Comparison of ENCODE assay signal across 18 cellular contexts in genomic region chr10:131147301-131147975, GRCh38.
DNase-seq lines count a peak whose midpoint lies in the region; ATAC-seq and TF ChIP-seq lines count a peak whose summit lies in the region.
"Had no signal": no experiment of that assay in that cellular context is flagged by ENCODE, and none has a peak within 500 bp of the region (broad histone marks: within the 10 kb centered on the region; RNA-seq: fewer than 3 reads in every experiment).

No MANE protein-coding gene starts in this region.

- H2BK15ac ChIP-seq in neuronal stem cell (ENCODE audit: low read length) = no peak overlapping the region

- H3K27me3 ChIP-seq in BLaER1 (no peaks in the 10 kb centered on the region), neuronal stem cell (ENCODE audit: control insufficient read depth in 3 of 3, insufficient read depth in 3 of 3, low read depth in 1 of 3, low read length in 3 of 3) (no peaks in the 10 kb centered on the region), thyroid gland (no peaks in the 10 kb centered on the region), H7 (ENCODE audit: control insufficient read depth, insufficient read depth, low read length) (no peaks in the 10 kb centered on the region)

- H3K36me3 ChIP-seq in BLaER1 (peaks cover 56% of the 10 kb centered on the region), neuronal stem cell (replicated peaks in 1 of 2; ENCODE audit: control insufficient read depth in 2 of 2, insufficient read depth in 2 of 2, low read length in 2 of 2) (no peaks in the 10 kb centered on the region), thyroid gland (no peaks in the 10 kb centered on the region), H7 (replicated peaks; ENCODE audit: control insufficient read depth, insufficient read depth, low read length) (no peaks in the 10 kb centered on the region)
- H3K36me3 ChIP-seq: HAP-1 had no signal

- H3K27ac ChIP-seq in BLaER1 = peak overlapping the region; percentile 6; the same call in 1 of the 2 replicates
- H3K27ac ChIP-seq in neuronal stem cell (replicated peaks; ENCODE audit: low read length) = no peak overlapping the region
- peak overlapping the region in 1 of 3 donors; percentile 10 for H3K27ac ChIP-seq in thyroid gland
- H3K27ac ChIP-seq: C4-2B had no signal

- intact Hi-C loops in thyroid gland (cut with DNase I) = no loop called here

- no peak for TF ChIP-seq CTCF in chondrocyte (IDR thresholded peaks at IDR 0.05)
- TF ChIP-seq CTCF in thyroid gland (IDR thresholded peaks at IDR 0.05) = no peak

- H3K4me1 Mint-ChIP-seq in chondrocyte (ENCODE audit: low read depth) = no peaks in the 10 kb centered on the region
- H3K4me1 Mint-ChIP-seq in naive thymus-derived CD8-positive, alpha-beta T cell = no peaks in the 10 kb centered on the region
- H3K4me1 Mint-ChIP-seq: IgD-negative memory B cell had no signal

- no peak overlapping the region for H4K91ac ChIP-seq in neuronal stem cell (ENCODE audit: low read depth, low read length, poor library complexity)

- ATAC-seq in naive thymus-derived CD8-positive, alpha-beta T cell = no peak
- ATAC-seq: CD8-positive, alpha-beta T cell; GM23338 had no signal

- H3K79me1 ChIP-seq in neuronal stem cell (ENCODE audit: low read depth, low read length) = no peaks in the 10 kb centered on the region

- no peak overlapping the region for H3K14ac ChIP-seq in neuronal stem cell (ENCODE audit: low read length)

- H2AFZ ChIP-seq in neuronal stem cell (ENCODE audit: low read length) = no peak overlapping the region
- H2AFZ ChIP-seq: GM23338 had no signal

- H3K27me3 Mint-ChIP-seq in chondrocyte (ENCODE audit: low read depth) = no peaks in the 10 kb centered on the region
- peaks cover 0 to 5% (median 2%) of the 10 kb centered on the region in 5 donors for H3K27me3 Mint-ChIP-seq in naive thymus-derived CD8-positive, alpha-beta T cell
- H3K27me3 Mint-ChIP-seq: IgD-negative memory B cell had no signal

- no peak overlapping the region for H2BK5ac ChIP-seq in neuronal stem cell (ENCODE audit: low read length)

- no peak overlapping the region for H2AK5ac ChIP-seq in neuronal stem cell (ENCODE audit: low read depth, low read length)

- H2BK120ac ChIP-seq in neuronal stem cell (ENCODE audit: low read depth, low read length) = no peak overlapping the region

- peaks cover 22% of the 10 kb centered on the region for H3K9me3 ChIP-seq in BLaER1
- peaks cover 0 to 5% of the 10 kb centered on the region in 2 donors for H3K9me3 ChIP-seq in neuronal stem cell (replicated peaks in 1 of 2; ENCODE audit: control insufficient read depth in 2 of 2, insufficient read depth in 1 of 2, low read depth in 1 of 2, low read length in 2 of 2)
- H3K9me3 ChIP-seq in thyroid gland = no peaks in the 10 kb centered on the region
- H3K9me3 ChIP-seq: HAP-1 had no signal

- peak; percentile 88 for DNase-seq in chondrocyte (ENCODE audit: low spot score)
- no peak for DNase-seq in neuronal stem cell (ENCODE audit: low spot score)
- peak; percentile 45 to 52 for DNase-seq in thyroid gland
- no peak for DNase-seq in H7
- no peak for DNase-seq in naive thymus-derived CD8-positive, alpha-beta T cell
- no peak for DNase-seq in A172 (ENCODE audit: low spot score)
- DNase-seq: 8988T; ACHN; CD8-positive, alpha-beta T cell; COR-L47; DMS153; DMS79 treated with DMSO at 0.1 percent for 48 hours; EL had no signal

- H3K18ac ChIP-seq in neuronal stem cell (ENCODE audit: low read length) = peak overlapping the region; percentile 35

- H4K20me1 ChIP-seq in BLaER1 = peaks cover 8% of the 10 kb centered on the region; the same call in 1 of the 2 replicates

- H3K9me3 Mint-ChIP-seq in chondrocyte (ENCODE audit: low read depth) = peaks cover 44% of the 10 kb centered on the region
- peaks cover 3 to 23% (median 8%) of the 10 kb centered on the region in 9 donors for H3K9me3 Mint-ChIP-seq in naive thymus-derived CD8-positive, alpha-beta T cell

- no peak overlapping the region for H3K23ac ChIP-seq in neuronal stem cell (ENCODE audit: low read depth, low read length, poor library complexity)

- H3K36me3 Mint-ChIP-seq in chondrocyte (ENCODE audit: low read depth) = peaks cover 2% of the 10 kb centered on the region
- peaks cover 0 to 4% (median 0%) of the 10 kb centered on the region in 3 donors for H3K36me3 Mint-ChIP-seq in naive thymus-derived CD8-positive, alpha-beta T cell
- H3K36me3 Mint-ChIP-seq: CD8-positive, alpha-beta T cell; IgD-negative memory B cell had no signal

- H3K4ac ChIP-seq in neuronal stem cell (ENCODE audit: low read length) = no peak overlapping the region

- no peak overlapping the region for H3K4me3 Mint-ChIP-seq in chondrocyte (ENCODE audit: unreplicated experiment)
- H3K4me3 Mint-ChIP-seq in naive thymus-derived CD8-positive, alpha-beta T cell = no peak overlapping the region
- H3K4me3 Mint-ChIP-seq: CD8-positive, alpha-beta T cell; GM23338 had no signal

- no peak overlapping the region for H2BK12ac ChIP-seq in neuronal stem cell (ENCODE audit: low read length)

- H3K4me3 ChIP-seq in BLaER1 = no peak overlapping the region; the same call in 1 of the 2 replicates
- H3K4me3 ChIP-seq in neuronal stem cell (ENCODE audit: low read length in 2 of 2) = no peak overlapping the region
- no peak overlapping the region for H3K4me3 ChIP-seq in thyroid gland (replicated peaks in 1 of 3)
- H3K4me3 ChIP-seq in H7 (ENCODE audit: insufficient read depth, low read depth, low read length) = no peak overlapping the region
- H3K4me3 ChIP-seq: GM23338, HAP-1 had no signal

- WGBS in neuronal stem cell (ENCODE audit: extremely low coverage in 2 of 2, insufficient read length in 2 of 2, insufficient replicate concordance in 1 of 2), 2 donors = no CpG with 5 or more reads among the region's 27 CpGs
- WGBS in thyroid gland, 2 donors = 53 to 71% methylated on average over 13 to 27 of the region's 27 CpGs

- no peak overlapping the region for H3K27ac Mint-ChIP-seq in chondrocyte (ENCODE audit: unreplicated experiment)
- H3K27ac Mint-ChIP-seq in naive thymus-derived CD8-positive, alpha-beta T cell = no peak overlapping the region
- H3K27ac Mint-ChIP-seq: CD8-positive, alpha-beta T cell; GM23338 had no signal

- no peak overlapping the region for H4K8ac ChIP-seq in neuronal stem cell (ENCODE audit: low read depth, low read length)

- peaks cover 59% of the 10 kb centered on the region for H3K4me1 ChIP-seq in BLaER1
- peaks cover 0 to 3% of the 10 kb centered on the region in 2 donors for H3K4me1 ChIP-seq in neuronal stem cell (ENCODE audit: control insufficient read depth in 2 of 2, insufficient read depth in 1 of 2, low read depth in 1 of 2, low read length in 2 of 2)
- H3K4me1 ChIP-seq in thyroid gland = peaks cover 15 to 45% of the 10 kb centered on the region in 2 donors
- H3K4me1 ChIP-seq: HAP-1 had no signal

- H3K9ac ChIP-seq in BLaER1 (no peak overlapping the region), neuronal stem cell (ENCODE audit: low read depth, low read length, poor library complexity) (peak overlapping the region; percentile 25)

- POLR2A ChIA-PET in naive thymus-derived CD8-positive, alpha-beta T cell (lab: Charles Lee) = no interaction called here

- peak overlapping the region; percentile 80 for H3K4me2 ChIP-seq in BLaER1
- no peak overlapping the region for H3K4me2 ChIP-seq in neuronal stem cell (ENCODE audit: insufficient read depth, low read length, poor library complexity, severe bottlenecking)
- H3K4me2 ChIP-seq: GM23338 had no signal

- TF ChIP-seq POLR2A in thyroid gland (IDR thresholded peaks at IDR 0.05) = no peak

Comparison
In these comparisons a context has a peak if more than half of its experiments do, and no peak if none do; other contexts are left out.
1. DNase-seq: peak in chondrocyte (single experiment) and thyroid gland (2 of 2); none in neuronal stem cell (single experiment), H7 (single experiment), naive thymus-derived CD8-positive, alpha-beta T cell (0 of 10) and A172 (single experiment).